Comparison of ENCODE assay signal across 1 cellular context in genomic region chr9:114349713-114350480, GRCh38.
TF ChIP-seq lines count a peak whose summit lies in the region.

No MANE protein-coding gene starts in this region.

TF ChIP-seq in WTC11, 78 proteins besides CTCF, POLR2A, EP300 and RAD21 (continued from another document):
- TF ChIP-seq AFF4 (CRISPR knock-in tag; IDR thresholded peaks at IDR 0.05; ENCODE audit: borderline replicate concordance) (no peak), ZNF396 (CRISPR knock-in tag; IDR thresholded peaks at IDR 0.05; ENCODE audit: borderline replicate concordance) (no peak), CREB1 (CRISPR knock-in tag; IDR thresholded peaks at IDR 0.05) (no peak), TP53 (CRISPR knock-in tag; IDR thresholded peaks at IDR 0.05) (no peak), ZNF232 (CRISPR knock-in tag; IDR thresholded peaks at IDR 0.05) (no peak), PREB (CRISPR knock-in tag; IDR thresholded peaks at IDR 0.05; ENCODE audit: borderline replicate concordance) (no peak)
- TF ChIP-seq, protein P1, sequence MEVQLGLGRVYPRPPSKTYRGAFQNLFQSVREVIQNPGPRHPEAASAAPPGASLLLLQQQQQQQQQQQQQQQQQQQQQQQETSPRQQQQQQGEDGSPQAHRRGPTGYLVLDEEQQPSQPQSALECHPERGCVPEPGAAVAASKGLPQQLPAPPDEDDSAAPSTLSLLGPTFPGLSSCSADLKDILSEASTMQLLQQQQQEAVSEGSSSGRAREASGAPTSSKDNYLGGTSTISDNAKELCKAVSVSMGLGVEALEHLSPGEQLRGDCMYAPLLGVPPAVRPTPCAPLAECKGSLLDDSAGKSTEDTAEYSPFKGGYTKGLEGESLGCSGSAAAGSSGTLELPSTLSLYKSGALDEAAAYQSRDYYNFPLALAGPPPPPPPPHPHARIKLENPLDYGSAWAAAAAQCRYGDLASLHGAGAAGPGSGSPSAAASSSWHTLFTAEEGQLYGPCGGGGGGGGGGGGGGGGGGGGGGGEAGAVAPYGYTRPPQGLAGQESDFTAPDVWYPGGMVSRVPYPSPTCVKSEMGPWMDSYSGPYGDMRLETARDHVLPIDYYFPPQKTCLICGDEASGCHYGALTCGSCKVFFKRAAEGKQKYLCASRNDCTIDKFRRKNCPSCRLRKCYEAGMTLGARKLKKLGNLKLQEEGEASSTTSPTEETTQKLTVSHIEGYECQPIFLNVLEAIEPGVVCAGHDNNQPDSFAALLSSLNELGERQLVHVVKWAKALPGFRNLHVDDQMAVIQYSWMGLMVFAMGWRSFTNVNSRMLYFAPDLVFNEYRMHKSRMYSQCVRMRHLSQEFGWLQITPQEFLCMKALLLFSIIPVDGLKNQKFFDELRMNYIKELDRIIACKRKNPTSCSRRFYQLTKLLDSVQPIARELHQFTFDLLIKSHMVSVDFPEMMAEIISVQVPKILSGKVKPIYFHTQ (CRISPR knock-in tag; IDR thresholded peaks at IDR 0.05) = no peak
- TF ChIP-seq, protein P2, sequence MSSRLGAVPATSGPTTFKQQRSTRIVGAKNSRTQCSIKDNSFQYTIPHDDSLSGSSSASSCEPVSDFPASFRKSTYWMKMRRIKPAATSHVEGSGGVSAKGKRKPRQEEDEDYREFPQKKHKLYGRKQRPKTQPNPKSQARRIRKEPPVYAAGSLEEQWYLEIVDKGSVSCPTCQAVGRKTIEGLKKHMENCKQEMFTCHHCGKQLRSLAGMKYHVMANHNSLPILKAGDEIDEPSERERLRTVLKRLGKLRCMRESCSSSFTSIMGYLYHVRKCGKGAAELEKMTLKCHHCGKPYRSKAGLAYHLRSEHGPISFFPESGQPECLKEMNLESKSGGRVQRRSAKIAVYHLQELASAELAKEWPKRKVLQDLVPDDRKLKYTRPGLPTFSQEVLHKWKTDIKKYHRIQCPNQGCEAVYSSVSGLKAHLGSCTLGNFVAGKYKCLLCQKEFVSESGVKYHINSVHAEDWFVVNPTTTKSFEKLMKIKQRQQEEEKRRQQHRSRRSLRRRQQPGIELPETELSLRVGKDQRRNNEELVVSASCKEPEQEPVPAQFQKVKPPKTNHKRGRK (CRISPR knock-in tag; IDR thresholded peaks at IDR 0.05; ENCODE audit: borderline replicate concordance) = no peak
